25 cellular contexts compared by ENCODE assay signal in the genomic region with DNA sequence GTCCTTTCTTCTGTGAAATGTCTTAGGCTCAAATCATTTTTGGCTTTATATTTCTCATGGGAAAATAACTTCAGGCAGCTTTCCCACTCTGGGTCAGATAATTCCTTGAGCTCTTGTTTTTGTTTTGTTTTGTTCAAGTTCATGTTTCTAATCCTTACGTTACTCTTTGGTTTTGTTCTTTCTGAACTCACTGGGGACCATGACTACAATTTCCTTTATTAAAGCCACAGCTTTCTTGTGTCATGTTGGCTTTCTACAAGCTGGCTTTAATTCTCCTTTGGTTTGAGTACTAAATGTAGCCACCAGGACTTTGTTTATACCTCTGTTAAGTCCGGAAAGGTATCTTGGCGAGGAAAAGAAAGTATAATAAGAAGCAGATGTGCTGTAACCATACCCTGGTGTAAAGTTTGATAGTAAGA. TPM values are rescaled to one million over a fixed set of nuclear protein-coding genes. Genes with fewer than 3 reads are reported as not detected.
DNase-seq lines count a peak whose midpoint lies in the region; ATAC-seq and FAIRE-seq lines count a peak whose summit lies in the region.
"Had no signal": no experiment of that assay in that cellular context is flagged by ENCODE, and none has a peak within 500 bp of the region (broad histone marks: within the 10 kb centered on the region; RNA-seq: fewer than 3 reads in every experiment).

No MANE protein-coding gene starts in this region.

- no peaks in the 10 kb centered on the region for H3K27me3 ChIP-seq in ACC112 (ENCODE audit: insufficient read depth, low read length)
- H3K27me3 ChIP-seq in Karpas-422 (ENCODE audit: low read length), result no peaks in the 10 kb centered on the region
- H3K27me3 ChIP-seq: body of pancreas, heart left ventricle, tibial nerve had no signal

- no peaks in the 10 kb centered on the region for H3K9me3 ChIP-seq in Karpas-422 (ENCODE audit: low read length)
- H3K9me3 ChIP-seq: body of pancreas, heart left ventricle, tibial nerve had no signal

- no peaks in the 10 kb centered on the region for H3K9me2 ChIP-seq in Karpas-422 (replicated peaks; ENCODE audit: insufficient read depth, low read length)

- H3K27ac Mint-ChIP-seq in activated T-helper 17 cell treated with anti-CD3 and anti-CD28 coated beads, Interleukin-2, amount 50 U/mL, for 72 hours, result no peak overlapping the region
- H3K27ac Mint-ChIP-seq: activated CD4-positive, alpha-beta memory T cell treated with anti-CD3 and anti-CD28 coated beads for 36 hours; activated naive CD4-positive, alpha-beta T cell treated with anti-CD3 and anti-CD28 coated beads, Interleukin-2, amount 10 ng/mL, durations not matched to agents 7 days and 5 days; GM23338; memory B cell; stimulated activated effector memory CD8-positive, alpha-beta T cell treated with anti-CD3 and anti-CD28 coated beads, Interleukin-12 subunit alpha, Interleukin-12 subunit beta, amount 100 ng/mL, for 72 hours; T-helper 1 cell treated with Interleukin-12 subunit alpha and Interleukin-12 subunit beta and Interleukin-4 antibody, amounts not matched to agents 30 μg/mL and 1 μg/mL, for 36 hours had no signal

- DNase-seq in LHCN-M2 (ENCODE audit: low read depth), result peak; percentile 62
- DNase-seq in myocyte (ENCODE audit: low read depth), result peak; percentile 51
- no peak for DNase-seq in Karpas-422
- no peak for DNase-seq in NCI-H1048 (lab: John Stamatoyannopoulos, UW)
- DNase-seq: ACHN; activated CD4-positive, alpha-beta memory T cell treated with anti-CD3 and anti-CD28 coated beads for 36 hours; activated naive CD4-positive, alpha-beta T cell treated with anti-CD3 and anti-CD28 coated beads, Interleukin-2, amount 10 ng/mL, durations not matched to agents 7 days and 5 days; body of pancreas; cortex of kidney; DND-41; heart left ventricle; NCI-H1092; NCI-H2081; NCI-H510A; SHP77 treated with DMSO at 0.1 percent for 48 hours; WERI-Rb-1 had no signal

- no peak overlapping the region for H3K9ac ChIP-seq in Karpas-422 (ENCODE audit: low read length)

- H2AFZ ChIP-seq in ACC112 (ENCODE audit: low read length, unreplicated experiment) (no peak overlapping the region), Karpas-422 (ENCODE audit: low read length) (no peak overlapping the region)
- H2AFZ ChIP-seq: GM23338 had no signal

- ATAC-seq in activated T-helper 17 cell treated with anti-CD3 and anti-CD28 coated beads, Interleukin-2, amount 50 U/mL, for 72 hours (replicated peaks), result no peak
- ATAC-seq in GM19467 (IDR thresholded peaks at IDR 0.05; ENCODE audit: unreplicated experiment), result no peak
- ATAC-seq: body of pancreas; GM23338; stimulated activated effector memory CD8-positive, alpha-beta T cell treated with anti-CD3 and anti-CD28 coated beads, Interleukin-12 subunit alpha, Interleukin-12 subunit beta, amount 100 ng/mL, for 72 hours had no signal

- no peaks in the 10 kb centered on the region for H3K9me3 Mint-ChIP-seq in activated T-helper 17 cell treated with anti-CD3 and anti-CD28 coated beads, Interleukin-2, amount 50 U/mL, for 72 hours
- H3K9me3 Mint-ChIP-seq: activated CD4-positive, alpha-beta memory T cell treated with anti-CD3 and anti-CD28 coated beads for 36 hours; activated naive CD4-positive, alpha-beta T cell treated with anti-CD3 and anti-CD28 coated beads, Interleukin-2, amount 10 ng/mL, durations not matched to agents 7 days and 5 days; GM23338; stimulated activated effector memory CD8-positive, alpha-beta T cell treated with anti-CD3 and anti-CD28 coated beads, Interleukin-12 subunit alpha, Interleukin-12 subunit beta, amount 100 ng/mL, for 72 hours; T-helper 1 cell treated with Interleukin-12 subunit alpha and Interleukin-12 subunit beta and Interleukin-4 antibody, amounts not matched to agents 30 μg/mL and 1 μg/mL, for 36 hours had no signal

- H3K4me3 Mint-ChIP-seq in activated T-helper 17 cell treated with anti-CD3 and anti-CD28 coated beads, Interleukin-2, amount 50 U/mL, for 72 hours, result no peak overlapping the region
- H3K4me3 Mint-ChIP-seq: activated CD4-positive, alpha-beta memory T cell treated with anti-CD3 and anti-CD28 coated beads for 36 hours; activated naive CD4-positive, alpha-beta T cell treated with anti-CD3 and anti-CD28 coated beads, Interleukin-2, amount 10 ng/mL, durations not matched to agents 7 days and 5 days; GM23338; memory B cell; stimulated activated effector memory CD8-positive, alpha-beta T cell treated with anti-CD3 and anti-CD28 coated beads, Interleukin-12 subunit alpha, Interleukin-12 subunit beta, amount 100 ng/mL, for 72 hours; T-helper 1 cell treated with Interleukin-12 subunit alpha and Interleukin-12 subunit beta and Interleukin-4 antibody, amounts not matched to agents 30 μg/mL and 1 μg/mL, for 36 hours had no signal

- H3K36me3 ChIP-seq in ACC112 (ENCODE audit: insufficient read depth, low read length) (no peaks in the 10 kb centered on the region), Karpas-422 (ENCODE audit: insufficient read depth, low read length) (no peaks in the 10 kb centered on the region)
- H3K36me3 ChIP-seq: heart left ventricle, tibial nerve, WERI-Rb-1 had no signal

- H3K27ac ChIP-seq in ACC112 (ENCODE audit: low read depth, low read length) (peak overlapping the region; percentile 21; the same call in 1 of the 2 replicates), Karpas-422 (ENCODE audit: low read length) (no peak overlapping the region)
- H3K27ac ChIP-seq: body of pancreas, WERI-Rb-1 had no signal

- no peaks in the 10 kb centered on the region for H3K36me3 Mint-ChIP-seq in activated T-helper 17 cell treated with anti-CD3 and anti-CD28 coated beads, Interleukin-2, amount 50 U/mL, for 72 hours (ENCODE audit: low read depth)
- H3K36me3 Mint-ChIP-seq: activated CD4-positive, alpha-beta memory T cell treated with anti-CD3 and anti-CD28 coated beads for 36 hours; activated naive CD4-positive, alpha-beta T cell treated with anti-CD3 and anti-CD28 coated beads, Interleukin-2, amount 10 ng/mL, durations not matched to agents 7 days and 5 days; memory B cell; stimulated activated effector memory CD8-positive, alpha-beta T cell treated with anti-CD3 and anti-CD28 coated beads, Interleukin-12 subunit alpha, Interleukin-12 subunit beta, amount 100 ng/mL, for 72 hours had no signal

- H3K79me2 ChIP-seq in ACC112 (ENCODE audit: control insufficient read depth, insufficient read depth, low read length, unreplicated experiment) (no peaks in the 10 kb centered on the region), Karpas-422 (ENCODE audit: low read length) (no peaks in the 10 kb centered on the region)

- no peaks in the 10 kb centered on the region for H4K20me1 ChIP-seq in Karpas-422 (ENCODE audit: insufficient read depth, low read depth, low read length)

- peak; percentile 74 for FAIRE-seq in endometrium (lab: Jason Lieb, UNC)

- H3K4me1 ChIP-seq in ACC112 (ENCODE audit: control insufficient read depth, insufficient read depth, low read length, unreplicated experiment), result peaks cover 11% of the 10 kb centered on the region
- H3K4me1 ChIP-seq in Karpas-422 (ENCODE audit: low read length), result no peaks in the 10 kb centered on the region
- H3K4me1 ChIP-seq: body of pancreas had no signal

- peaks cover 12% of the 10 kb centered on the region for H3K27me3 Mint-ChIP-seq in activated T-helper 17 cell treated with anti-CD3 and anti-CD28 coated beads, Interleukin-2, amount 50 U/mL, for 72 hours

- no peaks in the 10 kb centered on the region for H3K4me1 Mint-ChIP-seq in activated T-helper 17 cell treated with anti-CD3 and anti-CD28 coated beads, Interleukin-2, amount 50 U/mL, for 72 hours
- H3K4me1 Mint-ChIP-seq: activated naive CD4-positive, alpha-beta T cell treated with anti-CD3 and anti-CD28 coated beads, Interleukin-2, amount 10 ng/mL, durations not matched to agents 7 days and 5 days; GM23338; memory B cell; stimulated activated effector memory CD8-positive, alpha-beta T cell treated with anti-CD3 and anti-CD28 coated beads, Interleukin-12 subunit alpha, Interleukin-12 subunit beta, amount 100 ng/mL, for 72 hours had no signal

- H3K4me2 ChIP-seq in Karpas-422 (ENCODE audit: low read depth, low read length, poor library complexity, severe bottlenecking), result no peak overlapping the region
- H3K4me2 ChIP-seq: GM23338 had no signal

- H3K4me3 ChIP-seq in ACC112 (ENCODE audit: low read depth, low read length) (peak overlapping the region; percentile 3; the same call in 1 of the 2 replicates), Karpas-422 (ENCODE audit: low read length) (no peak overlapping the region)
- H3K4me3 ChIP-seq: body of pancreas, GM23338, heart left ventricle, tibial nerve had no signal

RNA-seq across cellular contexts. Expression of a gene that starts 30.8 kb away (rescaled TPM):
- total RNA-seq in LHCN-M2 (2014; rRNA removed), result not detected in 2 replicates
- 2.2 TPM for polyA plus RNA-seq in LHCN-M2 (2012)
- total RNA-seq in myocyte, result 0.16 TPM in 1 of 2 replicates, not detected in the other
- 4.7 TPM for polyA plus RNA-seq in myocyte (2012)
- not detected for total RNA-seq in activated T-helper 17 cell treated with anti-CD3 and anti-CD28 coated beads, Interleukin-2, amount 50 U/mL, for 72 hours
- total RNA-seq in Karpas-422 (2014; rRNA removed; shearing (Covaris generic); ENCODE audit: low replicate concordance), result not detected in 2 replicates
- total RNA-seq: activated CD4-positive, alpha-beta memory T cell treated with anti-CD3 and anti-CD28 coated beads for 36 hours had no signal

Comparison
In these comparisons a context has a peak if more than half of its experiments do, and no peak if none do; other contexts are left out.
1. DNase-seq: peak in LHCN-M2 (single experiment) and myocyte (single experiment); none in Karpas-422 (single experiment) and NCI-H1048 (single experiment).